22 cellular contexts compared by ENCODE assay signal in genomic region chr3:67853520-67853919, GRCh38.
"Had no signal": no experiment of that assay in that cellular context is flagged by ENCODE, and none has a peak within 500 bp of the region (broad histone marks: within the 10 kb centered on the region; RNA-seq: fewer than 3 reads in every experiment).

No MANE protein-coding gene starts in this region.

- ATAC-seq: naive thymus-derived CD4-positive, alpha-beta T cell; natural killer cell; right cardiac atrium; stimulated activated effector memory CD8-positive, alpha-beta T cell treated with anti-CD3 and anti-CD28 coated beads, Interleukin-12 subunit alpha, Interleukin-12 subunit beta, amount 100 ng/mL, for 72 hours; stimulated activated naive B cell treated with anti-CD40 and anti-IgM and Interleukin-4, amounts not matched to agents 10 μg/mL and 1 μg/mL and 100 μg/mL, for 72 hours; stimulated activated naive CD8-positive, alpha-beta T cell treated with anti-CD3 and anti-CD28 coated beads, Interleukin-15, amount 100 ng/mL, for 72 hours; stimulated activated naive CD8-positive, alpha-beta T cell treated with anti-CD3 and anti-CD28 coated beads, Interleukin-15, Interleukin-2, amounts not matched to agents 100 U/mL and 50 U/mL, for 24 hours; upper lobe of right lung had no signal

- DNase-seq: naive thymus-derived CD4-positive, alpha-beta T cell; natural killer cell; occipital lobe; ovary; right cardiac atrium; right lobe of liver; sigmoid colon; small intestine; stimulated activated CD4-positive, alpha-beta T cell treated with anti-CD3 and anti-CD28 coated beads, Interleukin-15, amount 100 ng/mL, for 24 hours; stimulated activated CD4-positive, alpha-beta T cell treated with anti-CD3 and anti-CD28 coated beads, Interleukin-2, amount 100 ng/mL, for 24 hours; stimulated activated CD4-positive, alpha-beta T cell treated with anti-CD3 and anti-CD28 coated beads, Interleukin-2, amount 100 ng/mL, for 48 hours; stimulated activated CD4-positive, alpha-beta T cell treated with anti-CD3 and anti-CD28 coated beads, Interleukin-4, amount 100 ng/mL, for 24 hours; stimulated activated naive B cell treated with anti-CD40 and anti-IgM and Interleukin-4, amounts not matched to agents 10 μg/mL and 1 μg/mL and 100 μg/mL, for 72 hours; stimulated activated naive CD8-positive, alpha-beta T cell treated with anti-CD3 and anti-CD28 coated beads, Interleukin-15, amount 100 ng/mL, for 72 hours; stimulated activated naive CD8-positive, alpha-beta T cell treated with anti-CD3 and anti-CD28 coated beads, Interleukin-15, Interleukin-2, amounts not matched to agents 100 U/mL and 50 U/mL, for 24 hours; substantia nigra; testis; tibial artery; transverse colon; upper lobe of right lung; uterus had no signal
